In genomic region chr16:71537643-71538042, GRCh38 we compare ENCODE assay signal across 9 cellular contexts. TPM values are rescaled to one million over a fixed set of nuclear protein-coding genes. Genes with fewer than 3 reads are reported as not detected.
DNase-seq lines count a peak whose midpoint lies in the region; ATAC-seq, FAIRE-seq and TF ChIP-seq lines count a peak whose summit lies in the region.
"Had no signal": no experiment of that assay in that cellular context is flagged by ENCODE, and none has a peak within 500 bp of the region (broad histone marks: within the 10 kb centered on the region; RNA-seq: fewer than 3 reads in every experiment).

No MANE protein-coding gene starts in this region.

- POLR2A ChIA-PET in OCI-LY7 (lab: Charles Lee), result interaction anchor here (0.7 kb wide), 1 partner anchor 71 kb away, joined by 3 read pairs; no protein-coding TSS in a partner anchor

- ATAC-seq in HG03039 (IDR thresholded peaks at IDR 0.05; ENCODE audit: unreplicated experiment) (peak; percentile 72), left colon (peak; percentile 88), HG02840 (IDR thresholded peaks at IDR 0.05; ENCODE audit: low FRiP score, unreplicated experiment) (no peak)

- H3K9me3 Mint-ChIP-seq in astrocyte (ENCODE audit: unreplicated experiment), result no peaks in the 10 kb centered on the region
- H3K9me3 Mint-ChIP-seq: central memory CD8-positive, alpha-beta T cell had no signal

- H3K4me3 ChIP-seq in OCI-LY7 (ENCODE audit: low read depth, low read length, poor library complexity, severe bottlenecking) (no peak overlapping the region), astrocyte (ENCODE audit: insufficient read depth, low read depth, low read length) (no peak overlapping the region), testis (no peak overlapping the region)

- CTCF ChIA-PET in OCI-LY7 (lab: Charles Lee; ENCODE audit: unreplicated experiment), result no interaction called here

- no peak overlapping the region for H3K4me3 Mint-ChIP-seq in astrocyte (ENCODE audit: unreplicated experiment)
- H3K4me3 Mint-ChIP-seq: central memory CD8-positive, alpha-beta T cell had no signal

- no peaks in the 10 kb centered on the region for H3K9me3 ChIP-seq in OCI-LY7 (ENCODE audit: low read length)
- no peaks in the 10 kb centered on the region for H3K9me3 ChIP-seq in astrocyte (ENCODE audit: insufficient read depth, low read depth, low read length)
- no peaks in the 10 kb centered on the region for H3K9me3 ChIP-seq in testis

- peak; percentile 29 for FAIRE-seq in astrocyte (lab: Jason Lieb, UNC)

- no peak overlapping the region for H3K27ac ChIP-seq in 22Rv1
- no peak overlapping the region for H3K27ac ChIP-seq in OCI-LY7 (ENCODE audit: low read depth, low read length, poor library complexity, severe bottlenecking)
- no peak overlapping the region for H3K27ac ChIP-seq in astrocyte (ENCODE audit: low read depth, low read length)
- no peak overlapping the region for H3K27ac ChIP-seq in testis

- H3K9me2 ChIP-seq in OCI-LY7 (ENCODE audit: insufficient read depth, low read length), result no peaks in the 10 kb centered on the region

- H3K9ac ChIP-seq in astrocyte (ENCODE audit: low read length), result no peak overlapping the region

- H3K27me3 ChIP-seq in astrocyte (ENCODE audit: insufficient read depth, low read length) (no peaks in the 10 kb centered on the region), testis (no peaks in the 10 kb centered on the region)

- WGBS in testis, 2 donors, result 77 to 78% methylated on average over 6 of the region's 6 CpGs

- peaks cover 7% of the 10 kb centered on the region for H3K27me3 Mint-ChIP-seq in astrocyte (ENCODE audit: low read depth, unreplicated experiment)

- no peak for TF ChIP-seq POLR2A in testis (IDR thresholded peaks at IDR 0.05)

- TF ChIP-seq CTCF in 22Rv1 (IDR thresholded peaks at IDR 0.05) (peak; percentile 73), OCI-LY7 (conservative IDR thresholded peaks at IDR 0.05; ENCODE audit: low read length) (peak; percentile 81), astrocyte (IDR thresholded peaks at IDR 0.05; ENCODE audit: insufficient read depth, low read depth, low read length) (peak; percentile 62), testis (IDR thresholded peaks at IDR 0.05) (peak in 2 of 3 experiments; percentile 12 to 24)

- BruUV-seq in OCI-LY7 (replicated peaks; lab: Mats Ljungman, UMichigan), result no TSS peak

- H3K4me2 ChIP-seq in OCI-LY7 (ENCODE audit: low read length) (no peak overlapping the region), astrocyte (ENCODE audit: low read length) (no peak overlapping the region)

- no peaks in the 10 kb centered on the region for H3K36me3 Mint-ChIP-seq in astrocyte (ENCODE audit: low read depth, unreplicated experiment)

- H4K20me1 ChIP-seq in OCI-LY7 (ENCODE audit: insufficient read depth, low read length), result no peaks in the 10 kb centered on the region
- H4K20me1 ChIP-seq in astrocyte (ENCODE audit: insufficient read depth, low read length), result no peaks in the 10 kb centered on the region

- H3K36me3 ChIP-seq in OCI-LY7 (ENCODE audit: insufficient read depth, low read length) (no peaks in the 10 kb centered on the region), astrocyte (ENCODE audit: insufficient read depth, low read length) (no peaks in the 10 kb centered on the region), testis (ENCODE audit: low read depth, missing control alignments) (no peaks in the 10 kb centered on the region)

- DNase-seq in GM04504 (ENCODE audit: low read depth) (peak; percentile 12), OCI-LY7 (ENCODE audit: low spot score) (peak; percentile 67), astrocyte (ENCODE audit: low read depth) (peak; percentile 9), left colon (peak in 1 of 2 donors; percentile 60), testis (peak; percentile 58)

- no peaks in the 10 kb centered on the region for H3K4me1 Mint-ChIP-seq in astrocyte (ENCODE audit: low read depth, unreplicated experiment)

- H3K27ac Mint-ChIP-seq in astrocyte (ENCODE audit: unreplicated experiment), result no peak overlapping the region

- no peak overlapping the region for H2AFZ ChIP-seq in OCI-LY7 (ENCODE audit: low read length)
- no peak overlapping the region for H2AFZ ChIP-seq in astrocyte (ENCODE audit: low read depth, low read length)

- H3K4me1 ChIP-seq in OCI-LY7 (ENCODE audit: insufficient read depth, low read length, poor library complexity, severe bottlenecking) (no peaks in the 10 kb centered on the region), astrocyte (ENCODE audit: insufficient read depth, low read length) (no peaks in the 10 kb centered on the region), testis (no peaks in the 10 kb centered on the region)

- H3K79me2 ChIP-seq in OCI-LY7 (ENCODE audit: insufficient read depth, low read depth, low read length) (no peaks in the 10 kb centered on the region), astrocyte (ENCODE audit: insufficient read depth, low read length) (no peaks in the 10 kb centered on the region)

- intact Hi-C loops in OCI-LY7 (cut with micrococcal nuclease; ENCODE audit: unreplicated experiment), result loop anchor here (1.0 kb wide), 1 partner anchor 125 kb away; no protein-coding TSS in a partner anchor
- intact Hi-C loops in left colon (cut with DNase I, micrococcal nuclease), result no loop called here
- intact Hi-C loops in testis (cut with DNase I; ENCODE audit: low total_unique reads), result no loop called here

RNA-seq across cellular contexts. Expression of gene CHST4, which starts 11.4 kb away (rescaled TPM):
- total RNA-seq in OCI-LY7 (2014; rRNA removed; shearing (Covaris generic)), result 4.5 and 6.6 TPM in 2 replicates
- total RNA-seq in OCI-LY7 (2022) (0.28 and 0.29 TPM in 2 replicates), astrocyte (0.09 TPM in 1 of 2 replicates, not detected in the other), left colon (not detected), testis (under 1 TPM in 1 of 2 donors, not detected in 1; 0.56 TPM)
- polyA plus RNA-seq in testis (ENCODE audit: insufficient read depth, low read depth, low replicate concordance), result 0.32 TPM

RNA-seq across cellular contexts. Expression of gene TAT, which starts 39.2 kb away (rescaled TPM):
- total RNA-seq in OCI-LY7 (2014; rRNA removed; shearing (Covaris generic)), result not detected in 2 replicates
- total RNA-seq in OCI-LY7 (2022) (not detected in 2 replicates), astrocyte (not detected in 2 replicates), left colon (1 to 10 TPM in 1 of 2 donors, under 1 TPM in 1; 0.67 to 2.1 TPM), testis (1 to 10 TPM; 1.5 to 2.9 TPM)
- 1.6 TPM for polyA plus RNA-seq in testis (ENCODE audit: insufficient read depth, low read depth, low replicate concordance)

RNA-seq across cellular contexts. Expression of gene ZNF19, which starts 48.5 kb away (rescaled TPM):
- total RNA-seq in OCI-LY7 (2014; rRNA removed; shearing (Covaris generic)), result 3.5 and 3.7 TPM in 2 replicates
- 3.9 and 5.3 TPM in 2 replicates for total RNA-seq in OCI-LY7 (2022)
- 2.8 and 2.9 TPM in 2 replicates for total RNA-seq in astrocyte
- total RNA-seq in left colon, result 1 to 10 TPM; 8.3 to 9.8 TPM
- 10 to 100 TPM; 28.4 to 44.6 TPM for total RNA-seq in testis
- 31.8 TPM for polyA plus RNA-seq in testis (ENCODE audit: insufficient read depth, low read depth, low replicate concordance)

Comparison
In these comparisons a context has a peak if more than half of its experiments do, and no peak if none do; other contexts are left out.
1. CTCF ChIP-seq: peak in every context shown above with its lines; median percentile 81 in OCI-LY7; 73 in 22Rv1; 62 in astrocyte; 18 in testis.